Comparison of ENCODE assay signal across 29 cellular contexts in the genomic region with DNA sequence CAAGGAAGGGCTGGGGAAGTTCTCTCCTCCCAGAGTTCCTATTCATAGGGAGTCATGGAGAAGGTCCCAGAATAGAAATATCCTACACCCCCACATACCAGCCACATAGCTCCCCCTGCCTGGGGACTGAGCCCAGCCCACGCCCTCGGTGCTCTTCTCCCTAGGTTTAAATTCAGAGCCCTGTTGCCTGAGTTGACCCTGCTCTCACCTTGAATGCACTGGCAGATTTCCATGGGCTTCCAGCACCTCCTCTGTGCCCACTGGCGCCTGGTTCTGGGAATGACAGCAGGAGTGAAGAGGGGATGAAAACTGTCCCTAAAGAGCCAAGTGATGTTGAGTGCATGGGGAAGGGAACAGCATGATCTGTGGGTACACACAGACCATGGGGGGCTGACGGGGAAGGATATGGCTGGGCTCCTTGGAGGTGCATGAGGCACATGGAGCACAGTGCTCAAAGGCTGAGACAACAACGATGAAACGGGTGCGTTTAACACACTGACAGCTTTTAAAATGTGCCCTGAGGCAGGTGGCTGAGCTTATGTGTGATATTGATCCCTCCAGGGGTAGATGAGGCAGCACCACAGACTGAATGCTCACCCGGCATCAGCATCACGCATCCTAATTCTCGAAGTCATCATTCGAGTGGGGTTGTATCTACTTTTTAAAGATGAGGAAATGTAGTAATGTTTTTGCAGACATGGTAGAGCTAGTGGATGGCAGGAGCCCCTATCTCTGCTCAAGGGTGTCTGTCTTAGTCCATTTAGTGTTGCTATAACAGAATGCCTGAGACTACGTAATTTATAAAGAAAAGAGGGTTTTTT. TPM values are rescaled to one million over a fixed set of nuclear protein-coding genes. Genes with fewer than 3 reads are reported as not detected.
A peak's percentile ranks its signal among the peaks of the same experiment; 100 is the strongest.
DNase-seq lines count a peak whose midpoint lies in the region; ATAC-seq, FAIRE-seq and TF ChIP-seq lines count a peak whose summit lies in the region.
"Had no signal": no experiment of that assay in that cellular context is flagged by ENCODE, and none has a peak within 500 bp of the region (broad histone marks: within the 10 kb centered on the region; RNA-seq: fewer than 3 reads in every experiment).

No MANE protein-coding gene starts in this region.

- no peak for TF ChIP-seq CTCF in astrocyte (IDR thresholded peaks at IDR 0.05; ENCODE audit: insufficient read depth, low read depth, low read length)
- TF ChIP-seq CTCF in smooth muscle cell (IDR thresholded peaks at IDR 0.05; ENCODE audit: borderline replicate concordance, insufficient read depth, poor library complexity, severe bottlenecking), result no peak

- WGBS in mesenchymal stem cell, result 97% methylated on average over 11 of the region's 12 CpGs
- 79% methylated on average over 12 of the region's 12 CpGs for WGBS in smooth muscle cell (ENCODE audit: low lambda C conversion rate)

- no peak overlapping the region for H3K23ac ChIP-seq in mesenchymal stem cell (ENCODE audit: low read length in 2 of 2)

- ATAC-seq in HG02885 (IDR thresholded peaks at IDR 0.05; ENCODE audit: poor library complexity, unreplicated experiment), result no peak
- no peak for ATAC-seq in GM21717 (IDR thresholded peaks at IDR 0.05; ENCODE audit: unreplicated experiment)
- ATAC-seq: gastroesophageal sphincter, SK-N-SH treated with all-trans-retinoic acid at 6 μM for 48 hours, T-helper 17 cell had no signal

- no peaks in the 10 kb centered on the region for H3K79me1 ChIP-seq in mesenchymal stem cell (replicated peaks; ENCODE audit: low read length, poor library complexity, severe bottlenecking)

- peak overlapping the region; percentile 6 for H2AK5ac ChIP-seq in mesenchymal stem cell (ENCODE audit: low read length, severe bottlenecking)

- no peaks in the 10 kb centered on the region for H3K9me3 ChIP-seq in astrocyte (ENCODE audit: insufficient read depth, low read depth, low read length)
- H3K9me3 ChIP-seq in mesenchymal stem cell (ENCODE audit: control insufficient read depth, low read length), result no peaks in the 10 kb centered on the region
- H3K9me3 ChIP-seq in smooth muscle cell (replicated peaks; ENCODE audit: low read depth), result no peaks in the 10 kb centered on the region
- H3K9me3 ChIP-seq: adrenal gland, body of pancreas, gastroesophageal sphincter, tibial nerve had no signal

- H3K4me2 ChIP-seq in astrocyte (ENCODE audit: low read length) (peak overlapping the region; percentile 28), mesenchymal stem cell (ENCODE audit: low read length, poor library complexity, severe bottlenecking) (no peak overlapping the region), smooth muscle cell (no peak overlapping the region)
- H3K4me2 ChIP-seq: hepatocyte had no signal

- H3K18ac ChIP-seq in mesenchymal stem cell (ENCODE audit: low read depth in 1 of 2, low read length in 2 of 2), result peak overlapping the region in 1 of 2 experiments; percentile 67

- H3K9ac ChIP-seq in astrocyte (ENCODE audit: low read length) (no peak overlapping the region), mesenchymal stem cell (ENCODE audit: low read length) (no peak overlapping the region), smooth muscle cell (ENCODE audit: low read depth) (no peak overlapping the region)

- H3K14ac ChIP-seq in mesenchymal stem cell (ENCODE audit: low read length in 2 of 2), result peak overlapping the region in 1 of 2 experiments; percentile 44

- no peak overlapping the region for H3K4me3 ChIP-seq in astrocyte (ENCODE audit: insufficient read depth, low read depth, low read length)
- no peak overlapping the region for H3K4me3 ChIP-seq in mesenchymal stem cell (ENCODE audit: insufficient read depth in 1 of 2, low read depth in 1 of 2, low read length in 2 of 2)
- H3K4me3 ChIP-seq in smooth muscle cell, result no peak overlapping the region
- H3K4me3 ChIP-seq: adrenal gland, body of pancreas, gastroesophageal sphincter, hepatocyte, tibial nerve had no signal

- no peak overlapping the region for H3K4ac ChIP-seq in mesenchymal stem cell (ENCODE audit: low read depth in 1 of 2, low read length in 2 of 2)

- no peaks in the 10 kb centered on the region for H4K20me1 ChIP-seq in astrocyte (ENCODE audit: insufficient read depth, low read length)
- no peaks in the 10 kb centered on the region for H4K20me1 ChIP-seq in smooth muscle cell (ENCODE audit: low read depth)

- H3K36me3 ChIP-seq in astrocyte (ENCODE audit: insufficient read depth, low read length) (no peaks in the 10 kb centered on the region), mesenchymal stem cell (ENCODE audit: control insufficient read depth in 1 of 2, insufficient read depth in 2 of 2, low read depth in 1 of 2, low read length in 2 of 2) (no peaks in the 10 kb centered on the region), smooth muscle cell (ENCODE audit: low read depth) (no peaks in the 10 kb centered on the region)
- H3K36me3 ChIP-seq: adrenal gland, gastroesophageal sphincter, tibial nerve had no signal

- H3K36me3 Mint-ChIP-seq in activated CD4-positive, alpha-beta T cell treated with anti-CD3 and anti-CD28 coated beads, Interleukin-2, amount 10 ng/mL, durations not matched to agents 24 days and 14 days (ENCODE audit: low read depth), result no peaks in the 10 kb centered on the region
- H3K36me3 Mint-ChIP-seq in astrocyte (ENCODE audit: low read depth, unreplicated experiment), result peaks cover 5% of the 10 kb centered on the region
- H3K36me3 Mint-ChIP-seq: activated naive CD4-positive, alpha-beta T cell treated with anti-CD3 and anti-CD28 coated beads, Interleukin-2, amount 10 ng/mL, durations not matched to agents 7 days and 5 days had no signal

- peaks cover 24% of the 10 kb centered on the region for H3F3A ChIP-seq in smooth muscle cell (ENCODE audit: low read depth)

- peak overlapping the region; percentile 23 for H4K91ac ChIP-seq in mesenchymal stem cell (ENCODE audit: low read length)

- H3K27ac Mint-ChIP-seq in activated CD4-positive, alpha-beta T cell treated with anti-CD3 and anti-CD28 coated beads, Interleukin-2, amount 10 ng/mL, durations not matched to agents 24 days and 14 days, result no peak overlapping the region
- H3K27ac Mint-ChIP-seq in astrocyte (ENCODE audit: unreplicated experiment), result peak overlapping the region; percentile 18
- H3K27ac Mint-ChIP-seq: activated naive CD4-positive, alpha-beta T cell treated with anti-CD3 and anti-CD28 coated beads, Interleukin-2, amount 10 ng/mL, durations not matched to agents 7 days and 5 days; activated T-helper 1 cell treated with anti-CD3 and anti-CD28 coated beads, Interleukin-12 subunit alpha, Interleukin-12 subunit beta, Interleukin-2, Interleukin-4 antibody, amounts not matched to agents 30 ng/mL and 10 ng/mL and 1 ng/mL, durations not matched to agents 14 hours and 24 hours and 36 hours; T-helper 17 cell had no signal

- DNase-seq in activated CD4-positive, alpha-beta T cell treated with anti-CD3 and anti-CD28 coated beads, Interleukin-2, amount 10 ng/mL, durations not matched to agents 24 days and 14 days, result peak; percentile 34
- DNase-seq in activated CD4-positive, alpha-beta T cell treated with anti-CD3 and anti-CD28 coated beads for 1 hour, result no peak
- DNase-seq in astrocyte (ENCODE audit: low read depth) (no peak), mesenchymal stem cell (no peak), smooth muscle cell (lab: John Stamatoyannopoulos, UW; ENCODE audit: unreplicated experiment) (no peak), H54 (ENCODE audit: insufficient read length, low spot score) (no peak)
- DNase-seq: activated CD4-positive, alpha-beta T cell treated with anti-CD3 and anti-CD28 coated beads, Interleukin-2, amount 50 U/mL, for 4 hours; activated CD4-positive, CD25-positive, alpha-beta regulatory T cell; activated CD8-positive, alpha-beta memory T cell treated with anti-CD3 and anti-CD28 coated beads, Interleukin-2, amount 50 U/mL, for 4 hours; activated naive CD4-positive, alpha-beta T cell treated with anti-CD3 and anti-CD28 coated beads, Interleukin-2, amount 10 ng/mL, durations not matched to agents 7 days and 5 days; adrenal gland; GOT3; NCI-H1092; NCI-H187; NCI-H2171; NCI-H510A treated with DMSO at 0.1 percent for 48 hours; NK-92 treated with Interleukin-12 subunit alpha and Interleukin-12 subunit beta, amount 100 ng/mL, for 24 hours; stimulated activated CD4-positive, alpha-beta T cell treated with anti-CD3 and anti-CD28 coated beads, Interleukin-4, amount 100 ng/mL, for 24 hours; T-helper 17 cell had no signal

- H3K27ac ChIP-seq in astrocyte (ENCODE audit: low read depth, low read length) (no peak overlapping the region), mesenchymal stem cell (ENCODE audit: low read length, poor library complexity, severe bottlenecking) (no peak overlapping the region), smooth muscle cell (ENCODE audit: low read depth) (peak overlapping the region; percentile 34)
- H3K27ac ChIP-seq: adrenal gland, gastroesophageal sphincter, hepatocyte, tibial nerve had no signal

- no peaks in the 10 kb centered on the region for H3K9me3 Mint-ChIP-seq in activated CD4-positive, alpha-beta T cell treated with anti-CD3 and anti-CD28 coated beads, Interleukin-2, amount 10 ng/mL, durations not matched to agents 24 days and 14 days
- peaks cover 8% of the 10 kb centered on the region for H3K9me3 Mint-ChIP-seq in astrocyte (ENCODE audit: unreplicated experiment)
- H3K9me3 Mint-ChIP-seq: activated T-helper 1 cell treated with anti-CD3 and anti-CD28 coated beads, Interleukin-12 subunit alpha, Interleukin-12 subunit beta, Interleukin-2, Interleukin-4 antibody, amounts not matched to agents 30 ng/mL and 10 ng/mL and 1 ng/mL, durations not matched to agents 14 hours and 24 hours and 36 hours had no signal

- intact Hi-C loops in activated CD4-positive, alpha-beta T cell treated with anti-CD3 and anti-CD28 coated beads, Interleukin-2, amount 10 ng/mL, durations not matched to agents 24 days and 14 days (cut with micrococcal nuclease), result no loop called here

- H2BK12ac ChIP-seq in mesenchymal stem cell (ENCODE audit: low read length in 2 of 2), result peak overlapping the region; percentile 87

- H3K4me3 Mint-ChIP-seq in activated CD4-positive, alpha-beta T cell treated with anti-CD3 and anti-CD28 coated beads, Interleukin-2, amount 10 ng/mL, durations not matched to agents 24 days and 14 days, result no peak overlapping the region
- no peak overlapping the region for H3K4me3 Mint-ChIP-seq in astrocyte (ENCODE audit: unreplicated experiment)
- H3K4me3 Mint-ChIP-seq: activated naive CD4-positive, alpha-beta T cell treated with anti-CD3 and anti-CD28 coated beads, Interleukin-2, amount 10 ng/mL, durations not matched to agents 7 days and 5 days; activated T-helper 1 cell treated with anti-CD3 and anti-CD28 coated beads, Interleukin-12 subunit alpha, Interleukin-12 subunit beta, Interleukin-2, Interleukin-4 antibody, amounts not matched to agents 30 ng/mL and 10 ng/mL and 1 ng/mL, durations not matched to agents 14 hours and 24 hours and 36 hours; T-helper 17 cell had no signal

- H2AFZ ChIP-seq in astrocyte (ENCODE audit: low read depth, low read length) (no peak overlapping the region), mesenchymal stem cell (ENCODE audit: low read depth, low read length) (no peak overlapping the region), smooth muscle cell (ENCODE audit: low read depth) (no peak overlapping the region)
- H2AFZ ChIP-seq: hepatocyte had no signal

- H3K4me1 ChIP-seq in astrocyte (ENCODE audit: insufficient read depth, low read length) (peaks cover 39% of the 10 kb centered on the region), mesenchymal stem cell (ENCODE audit: control insufficient read depth, insufficient read depth, low read depth, low read length) (peaks cover 17% of the 10 kb centered on the region), smooth muscle cell (ENCODE audit: low read depth) (peaks cover 16% of the 10 kb centered on the region)

- peaks cover 4% of the 10 kb centered on the region for H3K4me1 Mint-ChIP-seq in activated CD4-positive, alpha-beta T cell treated with anti-CD3 and anti-CD28 coated beads, Interleukin-2, amount 10 ng/mL, durations not matched to agents 24 days and 14 days
- H3K4me1 Mint-ChIP-seq in astrocyte (ENCODE audit: low read depth, unreplicated experiment), result peaks cover 49% of the 10 kb centered on the region
- H3K4me1 Mint-ChIP-seq: activated naive CD4-positive, alpha-beta T cell treated with anti-CD3 and anti-CD28 coated beads, Interleukin-2, amount 10 ng/mL, durations not matched to agents 7 days and 5 days; T-helper 17 cell had no signal

- no peak overlapping the region for H4K8ac ChIP-seq in mesenchymal stem cell (ENCODE audit: low read length)

- peak overlapping the region; percentile 0 for H2BK15ac ChIP-seq in mesenchymal stem cell (ENCODE audit: low read depth, poor library complexity, severe bottlenecking)

- H3K27me3 ChIP-seq in astrocyte (ENCODE audit: insufficient read depth, low read length) (no peaks in the 10 kb centered on the region), mesenchymal stem cell (ENCODE audit: control insufficient read depth in 1 of 2, insufficient read depth in 1 of 2, low read length in 2 of 2) (no peaks in the 10 kb centered on the region), smooth muscle cell (ENCODE audit: low read depth) (no peaks in the 10 kb centered on the region)
- H3K27me3 ChIP-seq: adrenal gland, body of pancreas, gastroesophageal sphincter, hepatocyte, tibial nerve had no signal

- H2BK5ac ChIP-seq in mesenchymal stem cell (ENCODE audit: low read depth, low read length, poor library complexity, severe bottlenecking), result no peak overlapping the region

- H3K27me3 Mint-ChIP-seq in activated CD4-positive, alpha-beta T cell treated with anti-CD3 and anti-CD28 coated beads, Interleukin-2, amount 10 ng/mL, durations not matched to agents 24 days and 14 days, result no peaks in the 10 kb centered on the region
- no peaks in the 10 kb centered on the region for H3K27me3 Mint-ChIP-seq in astrocyte (ENCODE audit: low read depth, unreplicated experiment)
- H3K27me3 Mint-ChIP-seq: T-helper 17 cell had no signal

- no peak for TF ChIP-seq POLR2A in H54 (IDR thresholded peaks at IDR 0.05; ENCODE audit: low read depth, low read length)

- H3K79me2 ChIP-seq in astrocyte (ENCODE audit: insufficient read depth, low read length), result no peaks in the 10 kb centered on the region
- no peaks in the 10 kb centered on the region for H3K79me2 ChIP-seq in smooth muscle cell (ENCODE audit: low read depth)
- H3K79me2 ChIP-seq: hepatocyte had no signal

- H2BK120ac ChIP-seq in mesenchymal stem cell (ENCODE audit: low read depth, low read length), result no peak overlapping the region

- FAIRE-seq in astrocyte (lab: Jason Lieb, UNC), result no peak
- no peak for FAIRE-seq in H54 (lab: Jason Lieb, UNC)
- FAIRE-seq: TTC549 had no signal

RNA-seq across cellular contexts. Expression of a gene that starts 53.7 kb away (rescaled TPM):
- 0.72 and 1.5 TPM in 2 replicates for total RNA-seq in activated CD4-positive, alpha-beta T cell treated with anti-CD3 and anti-CD28 coated beads, Interleukin-2, amount 10 ng/mL, durations not matched to agents 24 days and 14 days
- total RNA-seq in astrocyte (1,092 and 1,283 TPM in 2 replicates), smooth muscle cell (4,025 and 5,098 TPM in 2 replicates)
- 947 TPM for polyA plus RNA-seq in mesenchymal stem cell (2013, experiment 1 of 2)
- polyA plus RNA-seq in mesenchymal stem cell (2013, experiment 2 of 2), result 926 TPM
- polyA plus RNA-seq in smooth muscle cell, result 1,776 and 1,956 TPM in 2 replicates
- total RNA-seq: HT-29 had no signal

Comparison
In these comparisons a context has a peak if more than half of its experiments do, and no peak if none do; other contexts are left out.
1. RNA of a gene that starts 53.7 kb away (total RNA-seq): 4,025 to 5,098 TPM in smooth muscle cell and 1,092 to 1,283 TPM in astrocyte; 0.72 to 1.5 TPM in activated CD4-positive, alpha-beta T cell treated with anti-CD3 and anti-CD28 coated beads, Interleukin-2, amount 10 ng/mL, durations not matched to agents 24 days and 14 days; every median in the first group is over 100 times any median in the second.